In genomic region chr20:12729326-12729725, GRCh38 we compare ENCODE assay signal across 25 cellular contexts.
"Had no signal": no experiment of that assay in that cellular context is flagged by ENCODE, and none has a peak within 500 bp of the region (broad histone marks: within the 10 kb centered on the region; RNA-seq: fewer than 3 reads in every experiment).

No MANE protein-coding gene starts in this region.

- H3K4me1 ChIP-seq: gastroesophageal sphincter, parathyroid adenoma, prostate gland, spleen, tibial artery, upper lobe of left lung, uterus had no signal

- H3K9me3 Mint-ChIP-seq: nephron; stimulated activated memory B cell treated with anti-CD40 and anti-IgM and Interleukin-4, amounts not matched to agents 10 μg/mL and 1 μg/mL and 100 μg/mL, for 72 hours; stimulated activated naive CD8-positive, alpha-beta T cell treated with anti-CD3 and anti-CD28 coated beads, Interleukin-15, Interleukin-2, amounts not matched to agents 100 ng/mL and 50 ng/mL, for 24 hours had no signal

- H3K36me3 Mint-ChIP-seq: immature natural killer cell; naive B cell; stimulated activated memory B cell treated with anti-CD40 and anti-IgM and Interleukin-4, amounts not matched to agents 10 μg/mL and 1 μg/mL and 100 μg/mL, for 72 hours had no signal

- H3K4me1 Mint-ChIP-seq: immature natural killer cell; naive B cell; stimulated activated memory B cell treated with anti-CD40 and anti-IgM and Interleukin-4, amounts not matched to agents 10 μg/mL and 1 μg/mL and 100 μg/mL, for 72 hours had no signal

- H3K4me3 ChIP-seq: coronary artery, gastroesophageal sphincter, lung, prostate gland, spleen, tibial artery, upper lobe of left lung, uterus had no signal

- H2AFZ ChIP-seq: parathyroid adenoma had no signal

- H3K9ac ChIP-seq: parathyroid adenoma had no signal

- H3K27me3 Mint-ChIP-seq: stimulated activated memory B cell treated with anti-CD40 and anti-IgM and Interleukin-4, amounts not matched to agents 10 μg/mL and 1 μg/mL and 100 μg/mL, for 72 hours; stimulated activated naive CD8-positive, alpha-beta T cell treated with anti-CD3 and anti-CD28 coated beads, Interleukin-15, Interleukin-2, amounts not matched to agents 100 ng/mL and 50 ng/mL, for 24 hours had no signal

- H3K4me3 Mint-ChIP-seq: immature natural killer cell; naive B cell; nephron; stimulated activated memory B cell treated with anti-CD40 and anti-IgM and Interleukin-4, amounts not matched to agents 10 μg/mL and 1 μg/mL and 100 μg/mL, for 72 hours; stimulated activated naive CD8-positive, alpha-beta T cell treated with anti-CD3 and anti-CD28 coated beads, Interleukin-15, Interleukin-2, amounts not matched to agents 100 ng/mL and 50 ng/mL, for 24 hours had no signal

- DNase-seq: effector CD4-positive, alpha-beta T cell; glutamatergic neuron; immature natural killer cell; kidney; left colon; left ventricle myocardium superior; mesendoderm; naive B cell; retina; spleen; stimulated activated CD4-positive, alpha-beta T cell treated with anti-CD3 and anti-CD28 coated beads, Interleukin-15, amount 100 ng/mL, for 24 hours; stimulated activated CD4-positive, alpha-beta T cell treated with anti-CD3 and anti-CD28 coated beads, Interleukin-1b, Interleukin-23, amount 100 ng/mL, for 48 hours; stimulated activated CD4-positive, alpha-beta T cell treated with anti-CD3 and anti-CD28 coated beads, Interleukin-4, amount 100 ng/mL, for 24 hours; tibial artery; upper lobe of left lung; uterus had no signal

- H3K27ac ChIP-seq: coronary artery, gastroesophageal sphincter, parathyroid adenoma, prostate gland, spleen, tibial artery, upper lobe of left lung, uterus had no signal

- H3K9me3 ChIP-seq: gastroesophageal sphincter, prostate gland, spleen, tibial artery, upper lobe of left lung, uterus had no signal

- H3K36me3 ChIP-seq: gastroesophageal sphincter, prostate gland, spleen, tibial artery, upper lobe of left lung, uterus had no signal

- H3K79me2 ChIP-seq: parathyroid adenoma had no signal

- ATAC-seq: gastroesophageal sphincter; left colon; left ventricle myocardium superior; sciatic nerve; stimulated activated memory B cell treated with anti-CD40 and anti-IgM and Interleukin-4, amounts not matched to agents 10 μg/mL and 1 μg/mL and 100 μg/mL, for 72 hours had no signal

- H3K27ac Mint-ChIP-seq: immature natural killer cell; naive B cell; nephron; stimulated activated memory B cell treated with anti-CD40 and anti-IgM and Interleukin-4, amounts not matched to agents 10 μg/mL and 1 μg/mL and 100 μg/mL, for 72 hours; stimulated activated naive CD8-positive, alpha-beta T cell treated with anti-CD3 and anti-CD28 coated beads, Interleukin-15, Interleukin-2, amounts not matched to agents 100 ng/mL and 50 ng/mL, for 24 hours had no signal

- H3K27me3 ChIP-seq: gastroesophageal sphincter, spleen, tibial artery, upper lobe of left lung, uterus had no signal
